In the genomic region with DNA sequence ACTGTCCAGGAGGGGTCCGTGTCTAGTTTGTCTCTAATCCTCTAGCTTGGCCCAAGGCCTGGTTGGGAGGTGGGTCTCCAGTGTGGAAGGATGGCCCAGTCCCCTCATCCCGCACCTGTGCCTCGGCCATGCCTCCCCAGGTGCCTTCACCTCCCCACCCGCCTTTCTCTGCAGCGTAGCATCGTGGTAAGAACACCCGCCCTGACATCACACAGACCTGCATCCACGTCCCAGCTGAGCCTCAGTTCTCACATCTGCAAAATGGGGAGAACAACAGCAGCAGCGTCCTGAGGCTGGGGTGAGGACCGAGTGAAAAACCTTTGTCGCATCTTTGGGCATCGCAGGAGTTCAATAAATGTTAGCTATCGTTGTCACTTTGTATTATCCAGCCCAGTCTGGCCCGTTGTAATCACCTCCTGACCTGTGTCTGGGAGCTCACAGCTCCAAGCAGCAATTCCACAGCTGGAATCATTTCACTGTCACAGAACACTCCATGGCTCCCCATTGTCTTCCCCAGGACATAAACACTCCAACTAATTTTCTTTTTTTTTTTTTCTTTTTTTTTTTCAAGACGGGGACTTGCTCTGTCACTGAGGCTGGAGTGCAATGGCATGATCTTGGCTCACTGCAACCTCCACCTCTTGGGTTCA, we compare ENCODE assay signal across 2 cellular contexts.
TF ChIP-seq lines count a peak whose summit lies in the region.

No MANE protein-coding gene starts in this region.

TF ChIP-seq in IMR-90, 13 proteins besides CTCF, POLR2A, EP300 and RAD21:
- TF ChIP-seq MXI1 (IDR thresholded peaks at IDR 0.05; ENCODE audit: borderline replicate concordance, low read depth, low read length) (no peak), BHLHE40 (IDR thresholded peaks at IDR 0.05; ENCODE audit: low read depth, low read length) (no peak), NFE2L2 (IDR thresholded peaks at IDR 0.05; ENCODE audit: low read depth, low read length) (no peak), CEBPB (IDR thresholded peaks at IDR 0.05; ENCODE audit: low read depth, low read length) (no peak), SMC3 (IDR thresholded peaks at IDR 0.05; ENCODE audit: low read depth, low read length) (no peak), FOS (IDR thresholded peaks at IDR 0.05; ENCODE audit: low read depth, low read length) (no peak), RCOR1 (IDR thresholded peaks at IDR 0.05; ENCODE audit: insufficient replicate concordance, low read length) (no peak), MAFK (IDR thresholded peaks at IDR 0.05; ENCODE audit: low read depth, low read length) (no peak), RFX5 (IDR thresholded peaks at IDR 0.05; ENCODE audit: low read depth, low read length) (no peak), CHD1 (IDR thresholded peaks at IDR 0.05; ENCODE audit: low read depth, low read length) (no peak), MAZ (IDR thresholded peaks at IDR 0.05; ENCODE audit: borderline replicate concordance, low read depth, low read length) (no peak)
- TF ChIP-seq, protein P1, sequence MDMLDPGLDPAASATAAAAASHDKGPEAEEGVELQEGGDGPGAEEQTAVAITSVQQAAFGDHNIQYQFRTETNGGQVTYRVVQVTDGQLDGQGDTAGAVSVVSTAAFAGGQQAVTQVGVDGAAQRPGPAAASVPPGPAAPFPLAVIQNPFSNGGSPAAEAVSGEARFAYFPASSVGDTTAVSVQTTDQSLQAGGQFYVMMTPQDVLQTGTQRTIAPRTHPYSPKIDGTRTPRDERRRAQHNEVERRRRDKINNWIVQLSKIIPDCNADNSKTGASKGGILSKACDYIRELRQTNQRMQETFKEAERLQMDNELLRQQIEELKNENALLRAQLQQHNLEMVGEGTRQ (IDR thresholded peaks at IDR 0.05; ENCODE audit: low read depth, low read length), result no peak
- TF ChIP-seq, protein P2, sequence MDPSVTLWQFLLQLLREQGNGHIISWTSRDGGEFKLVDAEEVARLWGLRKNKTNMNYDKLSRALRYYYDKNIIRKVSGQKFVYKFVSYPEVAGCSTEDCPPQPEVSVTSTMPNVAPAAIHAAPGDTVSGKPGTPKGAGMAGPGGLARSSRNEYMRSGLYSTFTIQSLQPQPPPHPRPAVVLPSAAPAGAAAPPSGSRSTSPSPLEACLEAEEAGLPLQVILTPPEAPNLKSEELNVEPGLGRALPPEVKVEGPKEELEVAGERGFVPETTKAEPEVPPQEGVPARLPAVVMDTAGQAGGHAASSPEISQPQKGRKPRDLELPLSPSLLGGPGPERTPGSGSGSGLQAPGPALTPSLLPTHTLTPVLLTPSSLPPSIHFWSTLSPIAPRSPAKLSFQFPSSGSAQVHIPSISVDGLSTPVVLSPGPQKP (IDR thresholded peaks at IDR 0.05; ENCODE audit: borderline replicate concordance, low read depth, low read length), result no peak

TF ChIP-seq in HepG2, 621 proteins besides CTCF, POLR2A, EP300 and RAD21:
- TF ChIP-seq, protein P3, sequence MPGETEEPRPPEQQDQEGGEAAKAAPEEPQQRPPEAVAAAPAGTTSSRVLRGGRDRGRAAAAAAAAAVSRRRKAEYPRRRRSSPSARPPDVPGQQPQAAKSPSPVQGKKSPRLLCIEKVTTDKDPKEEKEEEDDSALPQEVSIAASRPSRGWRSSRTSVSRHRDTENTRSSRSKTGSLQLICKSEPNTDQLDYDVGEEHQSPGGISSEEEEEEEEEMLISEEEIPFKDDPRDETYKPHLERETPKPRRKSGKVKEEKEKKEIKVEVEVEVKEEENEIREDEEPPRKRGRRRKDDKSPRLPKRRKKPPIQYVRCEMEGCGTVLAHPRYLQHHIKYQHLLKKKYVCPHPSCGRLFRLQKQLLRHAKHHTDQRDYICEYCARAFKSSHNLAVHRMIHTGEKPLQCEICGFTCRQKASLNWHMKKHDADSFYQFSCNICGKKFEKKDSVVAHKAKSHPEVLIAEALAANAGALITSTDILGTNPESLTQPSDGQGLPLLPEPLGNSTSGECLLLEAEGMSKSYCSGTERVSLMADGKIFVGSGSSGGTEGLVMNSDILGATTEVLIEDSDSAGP (CRISPR knock-in tag; IDR thresholded peaks at IDR 0.05; ENCODE audit: borderline replicate concordance), result no peak
- TF ChIP-seq MYNN (CRISPR knock-in tag; IDR thresholded peaks at IDR 0.05; ENCODE audit: low read depth) (no peak), ZNF501 (CRISPR knock-in tag; IDR thresholded peaks at IDR 0.05) (no peak), ZNF629 (CRISPR knock-in tag; conservative IDR thresholded peaks at IDR 0.05) (peak; percentile 49; the same call in 1 of the 2 replicates)
